19 cellular contexts compared by ENCODE assay signal in the genomic region with DNA sequence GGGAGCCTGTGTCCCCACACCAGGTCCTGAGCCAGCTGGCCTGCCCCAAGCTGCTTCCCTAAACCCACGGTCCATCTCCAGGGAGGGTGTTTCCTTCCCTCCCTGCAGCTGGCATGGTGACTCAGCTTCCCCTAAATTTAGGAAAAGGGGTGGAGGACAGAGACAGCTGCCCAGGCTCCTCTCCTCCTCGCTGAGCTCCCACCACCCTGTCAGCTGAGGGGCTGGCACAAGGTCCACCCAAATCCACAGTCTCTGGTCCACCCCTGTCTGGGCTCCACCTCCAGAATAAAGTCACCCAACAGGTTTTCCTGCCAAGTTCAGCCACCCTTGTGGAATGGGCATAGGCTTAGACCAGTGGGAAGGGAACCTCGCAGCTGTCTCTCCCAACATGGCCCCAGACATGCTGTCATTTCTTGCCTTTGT.
DNase-seq lines count a peak whose midpoint lies in the region; ATAC-seq and TF ChIP-seq lines count a peak whose summit lies in the region.
"Had no signal": no experiment of that assay in that cellular context is flagged by ENCODE, and none has a peak within 500 bp of the region (broad histone marks: within the 10 kb centered on the region; RNA-seq: fewer than 3 reads in every experiment).

No MANE protein-coding gene starts in this region.

- WGBS in mammary epithelial cell (ENCODE audit: low coverage, missing lambda C conversion rate) = 65% methylated on average over 3 of the region's 3 CpGs
- 17 to 51% (median 26%) methylated on average over 3 of the region's 3 CpGs for WGBS in psoas muscle, 3 donors

- peak; percentile 28 for DNase-seq in mammary epithelial cell
- no peak for DNase-seq in breast epithelium (ENCODE audit: low spot score in 2 of 2)
- DNase-seq in left ventricle myocardium inferior = peak; percentile 58
- peak; percentile 77 to 92 for DNase-seq in psoas muscle
- DNase-seq in NCI-H1092 (lab: John Stamatoyannopoulos, UW) = no peak
- no peak for DNase-seq in activated T-cell treated with anti-CD3 and anti-CD28 coated beads, Interleukin-2, amount 50 U/mL, for 48 hours
- DNase-seq in DMS 273 treated with DMSO at 0.1 percent for 48 hours (lab: John Stamatoyannopoulos, UW) = no peak
- DNase-seq in stimulated activated CD4-positive, alpha-beta T cell treated with anti-CD3 and anti-CD28 coated beads, Interleukin-2, amount 100 ng/mL, for 48 hours = no peak
- DNase-seq: activated CD8-positive, alpha-beta T cell treated with anti-CD3 and anti-CD28 coated beads for 36 hours; CD4-positive, CD25-positive, alpha-beta regulatory T cell; colonic mucosa; GOT3; MM.1S; naive B cell; NCI-H1930; NCI-H524; OCI-M1; testis had no signal

- no peak for TF ChIP-seq POLR2A in breast epithelium (IDR thresholded peaks at IDR 0.05)

- no TSS peak for BruUV-seq in mammary epithelial cell (replicated peaks; lab: Mats Ljungman, UMichigan)

- no peak overlapping the region for H3K4me3 ChIP-seq in mammary epithelial cell (replicated peaks in 1 of 3; ENCODE audit: insufficient read depth in 1 of 3, low read depth in 2 of 3, low read length in 3 of 3)
- no peak overlapping the region for H3K4me3 ChIP-seq in breast epithelium
- H3K4me3 ChIP-seq in left ventricle myocardium inferior = no peak overlapping the region
- H3K4me3 ChIP-seq in psoas muscle = no peak overlapping the region
- H3K4me3 ChIP-seq: colonic mucosa, testis had no signal

- H3K27me3 ChIP-seq in mammary epithelial cell (ENCODE audit: insufficient read depth, low read length) (peaks cover under 1% of the 10 kb centered on the region), breast epithelium (no peaks in the 10 kb centered on the region), left ventricle myocardium inferior (ENCODE audit: low read depth) (no peaks in the 10 kb centered on the region), psoas muscle (ENCODE audit: insufficient read depth in 3 of 3, low read length in 2 of 3) (no peaks in the 10 kb centered on the region)
- H3K27me3 ChIP-seq: colonic mucosa, testis had no signal

- intact Hi-C loops in mammary epithelial cell (cut with micrococcal nuclease) (no loop called here), breast epithelium (cut with DNase I; ENCODE audit: low total_unique reads) (no loop called here), left ventricle myocardium inferior (cut with micrococcal nuclease) (no loop called here), psoas muscle (cut with DNase I) (no loop called here)

- dilution Hi-C loops in mammary epithelial cell (cut with HindIII; ENCODE audit: low sequenced_read_pairs) = no loop called here

- H3K9me3 ChIP-seq in mammary epithelial cell (replicated peaks; ENCODE audit: insufficient read depth, low read length) (peaks cover 9% of the 10 kb centered on the region), breast epithelium (no peaks in the 10 kb centered on the region), left ventricle myocardium inferior (replicated peaks) (peaks cover 15% of the 10 kb centered on the region), psoas muscle (no peaks in the 10 kb centered on the region)
- H3K9me3 ChIP-seq: colonic mucosa, testis had no signal

- no peaks in the 10 kb centered on the region for H3K79me2 ChIP-seq in mammary epithelial cell (ENCODE audit: insufficient read depth, low read length)

- no peak overlapping the region for H3K4me2 ChIP-seq in mammary epithelial cell (ENCODE audit: insufficient read depth, low read depth, low read length)

- in situ Hi-C loops in mammary epithelial cell (cut with MboI; ENCODE audit: low sequenced_read_pairs in 2 of 2) = no loop called here

- H3K4me1 ChIP-seq in mammary epithelial cell (ENCODE audit: insufficient read depth, low read length) = peaks cover 22% of the 10 kb centered on the region
- peaks cover 4 to 9% of the 10 kb centered on the region in 2 donors for H3K4me1 ChIP-seq in breast epithelium
- peaks cover 99% of the 10 kb centered on the region for H3K4me1 ChIP-seq in left ventricle myocardium inferior
- H3K4me1 ChIP-seq in psoas muscle = peaks cover 96% of the 10 kb centered on the region
- H3K4me1 ChIP-seq: colonic mucosa had no signal

- H2AFZ ChIP-seq in mammary epithelial cell (ENCODE audit: low read depth, low read length) = no peak overlapping the region

- no peak overlapping the region for H3K9ac ChIP-seq in mammary epithelial cell (ENCODE audit: insufficient read depth, low read length)

- no peaks in the 10 kb centered on the region for H4K20me1 ChIP-seq in mammary epithelial cell (ENCODE audit: insufficient read depth, low read length)

- TF ChIP-seq CTCF in mammary epithelial cell (conservative IDR thresholded peaks at IDR 0.05 in 1 of 2, IDR thresholded peaks at IDR 0.05 in 1 of 2; ENCODE audit: extremely low read depth in 1 of 2, insufficient read depth in 1 of 2, low read depth in 1 of 2, low read length in 2 of 2) = no peak
- TF ChIP-seq CTCF in breast epithelium (IDR thresholded peaks at IDR 0.05) = no peak
- no peak for TF ChIP-seq CTCF in left ventricle myocardium inferior (IDR thresholded peaks at IDR 0.05; ENCODE audit: borderline replicate concordance)
- no peak for TF ChIP-seq CTCF in psoas muscle (IDR thresholded peaks at IDR 0.05)

- ATAC-seq in psoas muscle = peak; percentile 75 to 83 (median 79)
- ATAC-seq: activated CD8-positive, alpha-beta T cell treated with anti-CD3 and anti-CD28 coated beads for 36 hours; activated T-helper 17 cell treated with anti-CD3 and anti-CD28 coated beads, Interleukin-2, amount 50 U/mL, for 72 hours had no signal

- CTCF ChIA-PET in mammary epithelial cell (lab: Charles Lee; ENCODE audit: low non-redundant PET) = no interaction called here

- H3K27ac ChIP-seq in mammary epithelial cell (ENCODE audit: insufficient read depth, low read depth, low read length) (no peak overlapping the region), breast epithelium (peak overlapping the region in 1 of 2 donors; percentile 55), left ventricle myocardium inferior (replicated peaks) (peak overlapping the region; percentile 95), psoas muscle (peak overlapping the region; percentile 89)
- H3K27ac ChIP-seq: colonic mucosa, testis had no signal

- H3K36me3 ChIP-seq in mammary epithelial cell (ENCODE audit: insufficient read depth, low read length) = no peaks in the 10 kb centered on the region
- H3K36me3 ChIP-seq in breast epithelium = no peaks in the 10 kb centered on the region
- H3K36me3 ChIP-seq in left ventricle myocardium inferior = peaks cover 79% of the 10 kb centered on the region
- H3K36me3 ChIP-seq in psoas muscle (ENCODE audit: insufficient read depth in 1 of 2, low read depth in 1 of 2) = peaks cover 4 to 78% of the 10 kb centered on the region in 2 donors
- H3K36me3 ChIP-seq: colonic mucosa had no signal

Comparison
In these comparisons a context has a peak if more than half of its experiments do, and no peak if none do; other contexts are left out.
1. DNase-seq: peak in mammary epithelial cell (single experiment), left ventricle myocardium inferior (single experiment) and psoas muscle (2 of 2); none in breast epithelium (0 of 2), NCI-H1092 (single experiment), activated T-cell treated with anti-CD3 and anti-CD28 coated beads, Interleukin-2, amount 50 U/mL, for 48 hours (0 of 2), DMS 273 treated with DMSO at 0.1 percent for 48 hours (single experiment) and stimulated activated CD4-positive, alpha-beta T cell treated with anti-CD3 and anti-CD28 coated beads, Interleukin-2, amount 100 ng/mL, for 48 hours (0 of 2).